23 cellular contexts compared by ENCODE assay signal in genomic region chr10:122391875-122392274, GRCh38.
"Had no signal": no experiment of that assay in that cellular context is flagged by ENCODE, and none has a peak within 500 bp of the region (broad histone marks: within the 10 kb centered on the region; RNA-seq: fewer than 3 reads in every experiment).

No MANE protein-coding gene starts in this region.

- H3K4me1 ChIP-seq: left lung, prostate gland had no signal

- ATAC-seq: activated T-cell treated with anti-CD3 and anti-CD28 coated beads, Interleukin-2, amount 50 U/mL, for 72 hours; body of pancreas; left lung; mucosa of descending colon; natural killer cell treated with Interleukin-12 subunit alpha and Interleukin-12 subunit beta and Interleukin-15 and Interleukin-18, amount 100 ng/mL, for 72 hours; sciatic nerve had no signal

- H3K36me3 ChIP-seq: prostate gland had no signal

- H3K9me3 ChIP-seq: body of pancreas, esophagus squamous epithelium, left lung, mucosa of descending colon, prostate gland, thyroid gland had no signal

- H3K4me3 ChIP-seq: body of pancreas, coronary artery, esophagus squamous epithelium, left lung, mucosa of descending colon, prostate gland, thyroid gland had no signal

- H3K27ac ChIP-seq: body of pancreas, coronary artery, esophagus squamous epithelium, left lung, prostate gland, thyroid gland had no signal

- DNase-seq: activated B cell treated with CpG ODN at 0.5 μM for 24 hours; activated CD4-positive, alpha-beta T cell treated with anti-CD3 and anti-CD28 coated beads, Interleukin-2, amount 10 ng/mL, durations not matched to agents 24 days and 14 days; activated CD8-positive, alpha-beta memory T cell treated with anti-CD3 and anti-CD28 coated beads, Interleukin-2, amount 50 U/mL, for 48 hours; activated gamma-delta T cell; activated naive CD8-positive, alpha-beta T cell treated with anti-CD3 and anti-CD28 coated beads for 36 hours; activated T-cell treated with anti-CD3 and anti-CD28 coated beads, Interleukin-2, amount 50 U/mL, for 72 hours; amygdala; body of pancreas; central memory CD4-positive, alpha-beta T cell; effector CD4-positive, alpha-beta T cell; esophagus squamous epithelium; head of caudate nucleus; islet precursor cell; left lung; mucosa of descending colon; nucleus accumbens; stimulated activated CD4-positive, alpha-beta T cell treated with anti-CD3 and anti-CD28 coated beads, Interleukin-1b, Interleukin-23, amount 100 ng/mL, for 48 hours; T-helper 2 cell; thyroid gland had no signal

- H3K27me3 ChIP-seq: body of pancreas, esophagus squamous epithelium, left lung, thyroid gland had no signal
